ENCODE assay signal across 12 cellular contexts in the genomic region with DNA sequence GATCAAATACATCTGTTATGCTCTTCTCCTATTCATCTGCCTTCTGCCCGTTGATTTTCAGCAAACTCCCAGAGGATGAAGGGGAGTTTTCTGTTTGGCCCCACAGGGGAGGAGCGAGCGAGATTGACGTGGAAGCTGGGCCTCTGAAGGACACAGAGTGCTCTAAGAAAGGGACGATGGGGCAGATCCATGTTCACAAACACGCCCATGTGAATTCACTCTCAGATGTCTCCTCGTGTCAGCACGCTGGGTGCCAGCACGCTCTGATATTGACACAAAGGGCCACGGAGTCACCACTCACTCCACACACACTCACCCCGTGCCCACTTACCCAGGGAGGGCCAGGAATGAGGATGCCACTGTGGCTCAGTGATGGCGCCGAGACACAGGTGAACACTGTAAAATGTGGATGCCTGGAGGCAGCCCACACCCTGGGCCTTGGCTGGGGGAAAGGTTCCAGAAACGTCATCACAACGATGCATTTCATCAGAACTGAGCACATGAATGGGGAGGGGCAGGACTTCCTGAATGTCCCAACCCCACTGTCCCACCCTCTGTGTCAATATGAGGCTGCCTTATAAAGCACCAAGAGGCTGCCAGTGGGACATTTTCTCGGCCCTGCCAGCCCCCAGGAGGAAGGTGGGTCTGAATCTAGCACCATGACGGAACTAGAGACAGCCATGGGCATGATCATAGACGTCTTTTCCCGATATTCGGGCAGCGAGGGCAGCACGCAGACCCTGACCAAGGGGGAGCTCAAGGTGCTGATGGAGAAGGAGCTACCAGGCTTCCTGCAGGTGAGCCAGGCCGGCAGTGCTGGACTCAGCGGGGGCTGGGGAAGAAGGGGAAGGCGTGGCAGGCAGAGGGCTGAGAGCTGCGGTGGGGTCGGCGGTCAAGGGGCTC. TPM values are rescaled to one million over a fixed set of nuclear protein-coding genes. Genes with fewer than 3 reads are reported as not detected.
DNase-seq lines count a peak whose midpoint lies in the region; ATAC-seq, FAIRE-seq and TF ChIP-seq lines count a peak whose summit lies in the region.
"Had no signal": no experiment of that assay in that cellular context is flagged by ENCODE, and none has a peak within 500 bp of the region (broad histone marks: within the 10 kb centered on the region; RNA-seq: fewer than 3 reads in every experiment).

A gene (plus strand): TSS at position 605 of the 903 bp plus-strand sequence. CDS start 55 bp downstream, at position 660.

- peaks cover 86% of the 10 kb centered on the region for H3K4me1 Mint-ChIP-seq in activated T-cell treated with anti-CD3 and anti-CD28 coated beads, Interleukin-2, amount 50 U/mL, for 4 hours (ENCODE audit: low read depth)

- H3K27me3 ChIP-seq in suprapubic skin = no peaks in the 10 kb centered on the region
- H3K27me3 ChIP-seq: dorsolateral prefrontal cortex, tibial artery had no signal

- H3K9me3 ChIP-seq in kidney (ENCODE audit: control insufficient read depth in 1 of 2, low read length in 2 of 2) (no peaks in the 10 kb centered on the region), suprapubic skin (no peaks in the 10 kb centered on the region)
- H3K9me3 ChIP-seq: tibial artery had no signal

- no peak within 1 kb of the TSS for H3K9ac ChIP-seq in kidney (ENCODE audit: low read length in 2 of 2)
- H3K9ac ChIP-seq: KMS-11 had no signal

- 78% methylated on average over 24 of the region's 28 CpGs for WGBS in suprapubic skin

- H3K36me3 ChIP-seq in kidney (ENCODE audit: control insufficient read depth in 1 of 2, insufficient read depth in 2 of 2, low read length in 2 of 2) (no peaks in the 10 kb centered on the region), suprapubic skin (no peaks in the 10 kb centered on the region)

- H3K27ac ChIP-seq in VCaP = peak within 1 kb of the TSS; percentile 83
- no peak within 1 kb of the TSS for H3K27ac ChIP-seq in kidney (ENCODE audit: low read depth in 2 of 2, low read length in 2 of 2)
- peak within 1 kb of the TSS; percentile 51 for H3K27ac ChIP-seq in suprapubic skin
- H3K27ac ChIP-seq: KMS-11, tibial artery had no signal

- H3K27me3 Mint-ChIP-seq in activated T-cell treated with anti-CD3 and anti-CD28 coated beads, Interleukin-2, amount 50 U/mL, for 4 hours (ENCODE audit: low read depth) = no peaks in the 10 kb centered on the region

- TF ChIP-seq POLR2A in suprapubic skin (IDR thresholded peaks at IDR 0.05) = peak in 1 of 2 donors; percentile 19

- peak within 1 kb of the TSS; percentile 54 for H3K4me3 Mint-ChIP-seq in activated T-cell treated with anti-CD3 and anti-CD28 coated beads, Interleukin-2, amount 50 U/mL, for 4 hours

- H3K4me3 ChIP-seq in kidney (ENCODE audit: low read length in 2 of 2) (no peak within 1 kb of the TSS), suprapubic skin (no peak within 1 kb of the TSS)
- H3K4me3 ChIP-seq: dorsolateral prefrontal cortex, tibial artery had no signal

- H3K36me3 Mint-ChIP-seq in activated T-cell treated with anti-CD3 and anti-CD28 coated beads, Interleukin-2, amount 50 U/mL, for 4 hours (ENCODE audit: insufficient read depth) = peaks cover 2% of the 10 kb centered on the region

- no peak for TF ChIP-seq EP300 in suprapubic skin (IDR thresholded peaks at IDR 0.05)

- H3K9me3 Mint-ChIP-seq in activated T-cell treated with anti-CD3 and anti-CD28 coated beads, Interleukin-2, amount 50 U/mL, for 4 hours = no peaks in the 10 kb centered on the region

- no peak for ATAC-seq in activated T-cell treated with anti-CD3 and anti-CD28 coated beads, Interleukin-2, amount 50 U/mL, for 4 hours
- no peak for ATAC-seq in GM19324 (IDR thresholded peaks at IDR 0.05; ENCODE audit: low FRiP score, unreplicated experiment)

- DNase-seq in activated T-cell treated with anti-CD3 and anti-CD28 coated beads, Interleukin-2, amount 50 U/mL, for 4 hours = no peak
- DNase-seq in activated T-cell treated with anti-CD3 and anti-CD28 coated beads for 4 hours = no peak
- DNase-seq in kidney = peak; percentile 77
- DNase-seq in suprapubic skin (ENCODE audit: low spot score in 2 of 2) = no peak
- no peak for DNase-seq in OCI-M1 (lab: John Stamatoyannopoulos, UW)
- DNase-seq in anterior cingulate cortex (lab: John Stamatoyannopoulos, UW) = no peak
- DNase-seq: AML-193, dorsolateral prefrontal cortex had no signal

- TF ChIP-seq CTCF in VCaP (conservative IDR thresholded peaks at IDR 0.05) (no peak), kidney (IDR thresholded peaks at IDR 0.05; ENCODE audit: borderline replicate concordance, extremely low read depth, insufficient read depth) (no peak), suprapubic skin (IDR thresholded peaks at IDR 0.05) (no peak)

- H3K4me1 ChIP-seq in kidney (ENCODE audit: control insufficient read depth in 1 of 2, insufficient read depth in 1 of 2, low read depth in 1 of 2, low read length in 2 of 2) = no peaks in the 10 kb centered on the region
- H3K4me1 ChIP-seq in suprapubic skin = peaks cover 50% of the 10 kb centered on the region

- intact Hi-C loops in kidney (cut with DNase I) = no loop called here

- no peak for FAIRE-seq in kidney (lab: Jason Lieb, UNC)

RNA-seq across cellular contexts. Expression of the gene that starts here (rescaled TPM):
- 1 to 10 TPM in 2 of 3 donors, not detected in 1; 1.3 to 2.8 TPM for total RNA-seq in activated T-cell treated with anti-CD3 and anti-CD28 coated beads, Interleukin-2, amount 50 U/mL, for 4 hours
- total RNA-seq in kidney (not detected), suprapubic skin (10 to 100 TPM in 2 of 4 donors, 1 to 10 TPM in 2; 4.7 to 27.7 (median 9.3) TPM)
- polyA plus RNA-seq in kidney (ENCODE audit: insufficient read depth, low read depth, low replicate concordance) = not detected

Comparison
In these comparisons a context has a peak if more than half of its experiments do, and no peak if none do; other contexts are left out.
1. Peak in DNase-seq in kidney; RNA of the gene not detected or under 1 TPM.
2. H3K27ac ChIP-seq: peak in VCaP (single experiment) and suprapubic skin (single experiment); none in kidney (0 of 2).